2 cellular contexts compared by ENCODE assay signal in genomic region chr9:81669011-81669739, GRCh38.
TF ChIP-seq lines count a peak whose summit lies in the region.

No MANE protein-coding gene starts in this region.

TF ChIP-seq in IMR-90, 13 proteins besides CTCF, POLR2A, EP300 and RAD21:
- TF ChIP-seq NFE2L2 (IDR thresholded peaks at IDR 0.05; ENCODE audit: low read depth, low read length): no peak
- no peak for TF ChIP-seq USF2 (IDR thresholded peaks at IDR 0.05; ENCODE audit: low read depth, low read length)
- TF ChIP-seq CHD1 (IDR thresholded peaks at IDR 0.05; ENCODE audit: low read depth, low read length): no peak
- no peak for TF ChIP-seq RCOR1 (IDR thresholded peaks at IDR 0.05; ENCODE audit: insufficient replicate concordance, low read length)
- TF ChIP-seq MAZ (IDR thresholded peaks at IDR 0.05; ENCODE audit: borderline replicate concordance, low read depth, low read length): no peak
- no peak for TF ChIP-seq MAFK (IDR thresholded peaks at IDR 0.05; ENCODE audit: low read depth, low read length)
- no peak for TF ChIP-seq FOS (IDR thresholded peaks at IDR 0.05; ENCODE audit: low read depth, low read length)
- no peak for TF ChIP-seq BHLHE40 (IDR thresholded peaks at IDR 0.05; ENCODE audit: low read depth, low read length)
- no peak for TF ChIP-seq RFX5 (IDR thresholded peaks at IDR 0.05; ENCODE audit: low read depth, low read length)
- no peak for TF ChIP-seq MXI1 (IDR thresholded peaks at IDR 0.05; ENCODE audit: borderline replicate concordance, low read depth, low read length)
- TF ChIP-seq ELK1 (IDR thresholded peaks at IDR 0.05; ENCODE audit: borderline replicate concordance, low read depth, low read length): no peak
- no peak for TF ChIP-seq SMC3 (IDR thresholded peaks at IDR 0.05; ENCODE audit: low read depth, low read length)
- TF ChIP-seq CEBPB (IDR thresholded peaks at IDR 0.05; ENCODE audit: low read depth, low read length): no peak

TF ChIP-seq in HepG2, 621 proteins besides CTCF, POLR2A, EP300 and RAD21:
- no peak for TF ChIP-seq JUND (CRISPR knock-in tag; IDR thresholded peaks at IDR 0.05)
TF ChIP-seq in HepG2: peak in this region for 0.
